10 cellular contexts compared by ENCODE assay signal in genomic region chr5:132677191-132677590, GRCh38. TPM values are rescaled to one million over a fixed set of nuclear protein-coding genes. Genes with fewer than 3 reads are reported as not detected.
DNase-seq lines count a peak whose midpoint lies in the region; ATAC-seq and TF ChIP-seq lines count a peak whose summit lies in the region.
"Had no signal": no experiment of that assay in that cellular context is flagged by ENCODE, and none has a peak within 500 bp of the region (broad histone marks: within the 10 kb centered on the region; RNA-seq: fewer than 3 reads in every experiment).

No MANE protein-coding gene starts in this region.

- TF ChIP-seq CTCF in RWPE2 (IDR thresholded peaks at IDR 0.05; ENCODE audit: poor library complexity, severe bottlenecking) (peak; percentile 66), fibroblast of mammary gland (conservative IDR thresholded peaks at IDR 0.05; ENCODE audit: control insufficient read depth, insufficient read depth, low read depth, low read length) (peak; percentile 48), psoas muscle (IDR thresholded peaks at IDR 0.05) (peak; percentile 7)

- H3K4me3 ChIP-seq in RWPE2 (ENCODE audit: severe bottlenecking) = no peak overlapping the region
- H3K4me3 ChIP-seq in fibroblast of mammary gland (ENCODE audit: control insufficient read depth, low read depth, low read length) = no peak overlapping the region
- H3K4me3 ChIP-seq in psoas muscle = no peak overlapping the region

- no peaks in the 10 kb centered on the region for H3K27me3 ChIP-seq in RWPE2 (ENCODE audit: insufficient read depth, poor library complexity, severe bottlenecking)
- H3K27me3 ChIP-seq in psoas muscle (ENCODE audit: insufficient read depth in 3 of 3, low read length in 2 of 3) = peaks cover 0 to 2% (median 0%) of the 10 kb centered on the region in 3 donors

- H3K36me3 ChIP-seq in RWPE2 (ENCODE audit: low read depth) = no peaks in the 10 kb centered on the region
- H3K36me3 ChIP-seq in psoas muscle (ENCODE audit: insufficient read depth in 1 of 2, low read depth in 1 of 2) = no peaks in the 10 kb centered on the region

- WGBS in psoas muscle, 3 donors = 47 to 54% (median 50%) methylated on average over 7 of the region's 7 CpGs

- ATAC-seq in RWPE2 (ENCODE audit: low read depth) (peak; percentile 96), psoas muscle (peak in 3 of 4 donors; percentile 62 to 69 (median 63))

- DNase-seq in EL (peak; percentile 96), RWPE2 (ENCODE audit: low spot score) (peak; percentile 89), fibroblast of mammary gland (ENCODE audit: low read depth) (peak; percentile 88), psoas muscle (peak; percentile 39 to 61), NCI-H345 treated with DMSO at 0.1 percent for 48 hours (lab: John Stamatoyannopoulos, UW; ENCODE audit: unreplicated experiment) (no peak), nucleus accumbens (lab: John Stamatoyannopoulos, UW) (no peak), NCI-H1694 (lab: John Stamatoyannopoulos, UW) (no peak), AML-193 (lab: John Stamatoyannopoulos, UW) (no peak)
- DNase-seq: activated naive CD4-positive, alpha-beta T cell treated with anti-CD3 and anti-CD28 coated beads, Interleukin-2, amount 50 U/mL, for 16 hours had no signal

- H3K27ac ChIP-seq in RWPE2 (ENCODE audit: poor library complexity, severe bottlenecking) = peak overlapping the region; percentile 86
- no peak overlapping the region for H3K27ac ChIP-seq in psoas muscle

- H3K4me1 ChIP-seq in RWPE2 (ENCODE audit: insufficient read depth, poor library complexity, severe bottlenecking) = peaks cover 24% of the 10 kb centered on the region
- H3K4me1 ChIP-seq in psoas muscle = no peaks in the 10 kb centered on the region

- no peaks in the 10 kb centered on the region for H3K9me3 ChIP-seq in RWPE2 (ENCODE audit: severe bottlenecking)
- H3K9me3 ChIP-seq in psoas muscle = no peaks in the 10 kb centered on the region

- intact Hi-C loops in psoas muscle (cut with DNase I) = no loop called here

RNA-seq across cellular contexts. Expression of gene IL4, which starts 3.4 kb away (rescaled TPM):
- not detected for total RNA-seq in psoas muscle
- polyA plus RNA-seq in psoas muscle = not detected
- total RNA-seq: mesenteric fat pad had no signal

RNA-seq across cellular contexts. Expression of gene IL13, which starts 19.2 kb away (rescaled TPM):
- not detected for total RNA-seq in psoas muscle
- polyA plus RNA-seq in psoas muscle = not detected
- total RNA-seq: mesenteric fat pad had no signal

Comparison
In these comparisons a context has a peak if more than half of its experiments do, and no peak if none do; other contexts are left out.
1. DNase-seq: peak in EL (single experiment), RWPE2 (single experiment), fibroblast of mammary gland (single experiment) and psoas muscle (2 of 2); none in NCI-H345 treated with DMSO at 0.1 percent for 48 hours (single experiment), nucleus accumbens (0 of 56), NCI-H1694 (single experiment) and AML-193 (0 of 2).
2. CTCF ChIP-seq: peak in every context shown above with its lines; median percentile 66 in RWPE2; 48 in fibroblast of mammary gland; 7 in psoas muscle.